ENCODE assay signal across 26 cellular contexts in the genomic region with DNA sequence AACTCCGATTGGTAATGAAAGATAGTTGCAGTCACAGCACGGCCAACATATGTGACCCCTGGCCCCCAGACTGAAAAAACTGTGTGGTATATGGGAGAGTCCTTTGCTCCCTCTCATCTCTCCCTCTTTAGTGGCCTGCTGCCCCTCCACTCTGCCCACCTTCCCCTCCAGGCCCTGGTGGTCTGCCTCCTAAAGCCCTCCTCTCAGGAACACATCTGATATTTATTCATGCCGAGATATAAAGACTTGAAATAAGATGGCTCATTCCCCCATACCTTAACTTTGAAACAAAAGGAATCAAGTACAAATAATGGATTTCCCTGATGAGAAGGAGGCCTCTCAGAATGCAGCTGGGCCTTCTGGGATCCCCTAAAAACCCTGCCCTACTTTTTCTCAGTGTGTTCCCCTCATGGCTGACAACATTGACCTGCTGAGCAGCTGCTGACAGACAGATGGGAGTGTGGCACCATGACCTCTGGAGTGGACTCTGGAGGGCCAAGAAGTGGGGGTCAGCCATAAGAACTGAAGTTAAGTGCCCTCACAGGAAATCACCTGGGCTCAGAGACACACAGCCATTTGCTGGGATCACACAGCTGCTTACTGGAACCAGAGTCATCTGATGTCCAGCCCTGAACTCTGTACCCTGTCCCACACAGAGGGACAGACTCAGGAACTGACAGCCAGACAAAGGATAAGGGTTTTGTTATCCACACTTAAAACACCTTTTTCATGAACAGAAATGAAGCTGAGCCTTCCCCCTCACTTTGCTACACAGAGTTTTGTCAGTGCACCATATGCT. TPM values are rescaled to one million over a fixed set of nuclear protein-coding genes. Genes with fewer than 3 reads are reported as not detected.
"Had no signal": no experiment of that assay in that cellular context is flagged by ENCODE, and none has a peak within 500 bp of the region (broad histone marks: within the 10 kb centered on the region; RNA-seq: fewer than 3 reads in every experiment).

No MANE protein-coding gene starts in this region.

- H3K4me3 ChIP-seq: K562 had no signal

- H3K9ac ChIP-seq: KMS-11, SK-N-SH had no signal

- H3K9me3 ChIP-seq: SK-N-SH had no signal

- H3K27ac ChIP-seq: KMS-11, RWPE1 had no signal

- DNase-seq: Kasumi-1, MM.1S, NCI-H1092 treated with DMSO at 0.1 percent for 48 hours, NCI-H1436, NCI-H187, NCI-H2029, NCI-H2081 treated with DMSO at 0.1 percent for 48 hours, NCI-H2171, NCI-H226, NCI-H446, NCI-H510A, NCI-H524 treated with DMSO at 0.1 percent for 48 hours, NCI-H69, NCI-H774, PC-3, SHP77, SK-N-SH had no signal

- H3K4me2 ChIP-seq: KMS-11, SK-N-SH had no signal

- ATAC-seq: K562, Panc1, PC-3 had no signal

RNA-seq across cellular contexts. Expression of gene ST8SIA3, which starts 39.8 kb away (rescaled TPM):
- total RNA-seq: HT1080, K562, M059J, OCI-LY7, PC-3, SK-MEL-5 had no signal
- polyA plus RNA-seq: IgD-negative memory B cell, K562 had no signal
